1 cellular context compared by ENCODE assay signal in the genomic region with DNA sequence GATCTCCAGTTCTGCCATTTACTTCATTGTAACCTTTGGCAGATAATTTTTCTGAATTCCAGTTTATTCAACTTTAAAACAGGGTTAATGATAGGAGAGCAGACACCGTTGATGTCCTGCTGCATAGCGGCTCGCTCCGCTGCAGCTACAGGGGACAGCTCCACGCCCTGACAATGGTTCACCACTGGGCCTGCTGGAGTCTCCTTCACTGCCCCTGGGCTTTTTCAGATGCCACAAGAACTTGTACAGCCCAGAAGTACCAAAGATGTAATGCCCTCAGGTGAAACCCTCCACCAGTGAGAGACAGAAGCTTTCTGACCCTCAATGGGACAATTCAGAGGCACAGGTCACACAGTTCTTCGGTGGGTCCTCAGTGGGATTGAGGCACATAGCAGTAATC.
TF ChIP-seq lines count a peak whose summit lies in the region.

No MANE protein-coding gene starts in this region.

TF ChIP-seq in K562, 482 proteins besides CTCF, POLR2A, EP300 and RAD21:
- TF ChIP-seq, protein P1, sequence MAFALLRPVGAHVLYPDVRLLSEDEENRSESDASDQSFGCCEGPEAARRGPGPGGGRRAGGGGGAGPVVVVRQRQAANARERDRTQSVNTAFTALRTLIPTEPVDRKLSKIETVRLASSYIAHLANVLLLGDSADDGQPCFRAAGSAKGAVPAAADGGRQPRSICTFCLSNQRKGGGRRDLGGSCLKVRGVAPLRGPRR (CRISPR knock-in tag; IDR thresholded peaks at IDR 0.05) = no peak
- no peak for TF ChIP-seq FOXA1 (IDR thresholded peaks at IDR 0.05; ENCODE audit: borderline replicate concordance)
- no peak for TF ChIP-seq KLF13 (tag; IDR thresholded peaks at IDR 0.05; ENCODE audit: borderline replicate concordance, low read depth)
- TF ChIP-seq ZNF282 (CRISPR knock-in tag; IDR thresholded peaks at IDR 0.05) = no peak
- no peak for TF ChIP-seq ZFP36 (IDR thresholded peaks at IDR 0.05; ENCODE audit: low read depth, low read length, partially characterized antibody)
- TF ChIP-seq TCFL5 (CRISPR knock-in tag; conservative IDR thresholded peaks at IDR 0.05) = no peak
- no peak for TF ChIP-seq YBX1 (IDR thresholded peaks at IDR 0.05)
- no peak for TF ChIP-seq PTBP1 (IDR thresholded peaks at IDR 0.05; ENCODE audit: low read depth, low read length)
- no peak for TF ChIP-seq ZNF224 (CRISPR knock-in tag; IDR thresholded peaks at IDR 0.05)
- TF ChIP-seq, protein P2, sequence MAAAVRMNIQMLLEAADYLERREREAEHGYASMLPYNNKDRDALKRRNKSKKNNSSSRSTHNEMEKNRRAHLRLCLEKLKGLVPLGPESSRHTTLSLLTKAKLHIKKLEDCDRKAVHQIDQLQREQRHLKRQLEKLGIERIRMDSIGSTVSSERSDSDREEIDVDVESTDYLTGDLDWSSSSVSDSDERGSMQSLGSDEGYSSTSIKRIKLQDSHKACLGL (CRISPR knock-in tag; IDR thresholded peaks at IDR 0.05; ENCODE audit: borderline replicate concordance, poor library complexity, severe bottlenecking) = no peak
- TF ChIP-seq, protein P3, sequence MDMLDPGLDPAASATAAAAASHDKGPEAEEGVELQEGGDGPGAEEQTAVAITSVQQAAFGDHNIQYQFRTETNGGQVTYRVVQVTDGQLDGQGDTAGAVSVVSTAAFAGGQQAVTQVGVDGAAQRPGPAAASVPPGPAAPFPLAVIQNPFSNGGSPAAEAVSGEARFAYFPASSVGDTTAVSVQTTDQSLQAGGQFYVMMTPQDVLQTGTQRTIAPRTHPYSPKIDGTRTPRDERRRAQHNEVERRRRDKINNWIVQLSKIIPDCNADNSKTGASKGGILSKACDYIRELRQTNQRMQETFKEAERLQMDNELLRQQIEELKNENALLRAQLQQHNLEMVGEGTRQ (CRISPR knock-in tag; IDR thresholded peaks at IDR 0.05) = no peak
- TF ChIP-seq EHMT2 (IDR thresholded peaks at IDR 0.05) = no peak
- no peak for TF ChIP-seq ZNF766 (CRISPR knock-in tag; conservative IDR thresholded peaks at IDR 0.05)
- TF ChIP-seq ZNF586 (CRISPR knock-in tag; conservative IDR thresholded peaks at IDR 0.05) = no peak
- no peak for TF ChIP-seq PHB2 (IDR thresholded peaks at IDR 0.05; ENCODE audit: low read depth)
- no peak for TF ChIP-seq CAMTA2 (CRISPR knock-in tag; conservative IDR thresholded peaks at IDR 0.05)
- TF ChIP-seq CBX1 (IDR thresholded peaks at IDR 0.05; ENCODE audit: low read depth) = no peak
